ENCODE assay signal across 8 cellular contexts in genomic region chr4:2787230-2788100, GRCh38. TPM values are rescaled to one million over a fixed set of nuclear protein-coding genes. Genes with fewer than 3 reads are reported as not detected.
DNase-seq lines count a peak whose midpoint lies in the region; ATAC-seq and TF ChIP-seq lines count a peak whose summit lies in the region.

No MANE protein-coding gene starts in this region.

- peaks cover 8% of the 10 kb centered on the region for H3K27me3 ChIP-seq in DOHH2 (ENCODE audit: control insufficient read depth, low read length)
- no peaks in the 10 kb centered on the region for H3K27me3 ChIP-seq in upper lobe of right lung

- peaks cover 12% of the 10 kb centered on the region for H3K9me3 Mint-ChIP-seq in activated T-helper 2 cell treated with anti-CD3 and anti-CD28 coated beads, Interferon-gamma antibody, Interleukin-2, Interleukin-4, amounts not matched to agents 10 μg/mL and 5 μg/mL and 100 μg/mL, durations not matched to agents 14 hours and 24 hours and 36 hours

- ATAC-seq in GM21381 (IDR thresholded peaks at IDR 0.05; ENCODE audit: unreplicated experiment), result peak; percentile 60
- peak; percentile 50 for ATAC-seq in HG03571 (IDR thresholded peaks at IDR 0.05; ENCODE audit: unreplicated experiment)
- peak; percentile 61 for ATAC-seq in upper lobe of right lung

- H3K4me1 Mint-ChIP-seq in activated T-helper 2 cell treated with anti-CD3 and anti-CD28 coated beads, Interferon-gamma antibody, Interleukin-2, Interleukin-4, amounts not matched to agents 10 μg/mL and 5 μg/mL and 100 μg/mL, durations not matched to agents 14 hours and 24 hours and 36 hours (ENCODE audit: low read depth), result peaks cover 25% of the 10 kb centered on the region

- H3K27me3 Mint-ChIP-seq in activated T-helper 2 cell treated with anti-CD3 and anti-CD28 coated beads, Interferon-gamma antibody, Interleukin-2, Interleukin-4, amounts not matched to agents 10 μg/mL and 5 μg/mL and 100 μg/mL, durations not matched to agents 14 hours and 24 hours and 36 hours (ENCODE audit: low read depth), result peaks cover 2% of the 10 kb centered on the region

- H3K4me3 Mint-ChIP-seq in activated T-helper 2 cell treated with anti-CD3 and anti-CD28 coated beads, Interferon-gamma antibody, Interleukin-2, Interleukin-4, amounts not matched to agents 10 μg/mL and 5 μg/mL and 100 μg/mL, durations not matched to agents 14 hours and 24 hours and 36 hours (ENCODE audit: low read depth), result no peak overlapping the region

- no peak for DNase-seq in activated T-helper 2 cell treated with anti-CD3 and anti-CD28 coated beads, Interferon-gamma antibody, Interleukin-2, Interleukin-4, amounts not matched to agents 10 μg/mL and 5 μg/mL and 100 μg/mL, durations not matched to agents 14 hours and 24 hours and 36 hours (ENCODE audit: low spot score)
- DNase-seq in medulla oblongata (ENCODE audit: extremely low spot score), result peak; percentile 69
- DNase-seq in upper lobe of right lung, result peak; percentile 75
- DNase-seq in NCI-H69 (lab: John Stamatoyannopoulos, UW), result no peak
- no peak for DNase-seq in NCI-H446 (lab: John Stamatoyannopoulos, UW)

- H3K27ac ChIP-seq in DOHH2 (ENCODE audit: low read depth, low read length) (peak overlapping the region; percentile 59), upper lobe of right lung (peak overlapping the region; percentile 28)

- H3K79me2 ChIP-seq in DOHH2 (ENCODE audit: control insufficient read depth, low read length), result no peaks in the 10 kb centered on the region

- H4K20me1 ChIP-seq in DOHH2 (ENCODE audit: control insufficient read depth, insufficient read depth, low read depth, low read length), result no peaks in the 10 kb centered on the region

- TF ChIP-seq CTCF in DOHH2 (IDR thresholded peaks at IDR 0.05; ENCODE audit: low read depth, low read length, poor library complexity, severe bottlenecking) (peak; percentile 47), upper lobe of right lung (IDR thresholded peaks at IDR 0.05) (no peak)

- no peaks in the 10 kb centered on the region for H3K9me3 ChIP-seq in DOHH2 (ENCODE audit: control insufficient read depth, insufficient read depth, low read length)
- no peaks in the 10 kb centered on the region for H3K9me3 ChIP-seq in upper lobe of right lung

- peak overlapping the region; percentile 82 for H3K27ac Mint-ChIP-seq in activated T-helper 2 cell treated with anti-CD3 and anti-CD28 coated beads, Interferon-gamma antibody, Interleukin-2, Interleukin-4, amounts not matched to agents 10 μg/mL and 5 μg/mL and 100 μg/mL, durations not matched to agents 14 hours and 24 hours and 36 hours

- no peaks in the 10 kb centered on the region for H3K9me2 ChIP-seq in DOHH2 (replicated peaks; ENCODE audit: control insufficient read depth, low read length)

- peaks cover 42% of the 10 kb centered on the region for H3K4me1 ChIP-seq in DOHH2 (ENCODE audit: control insufficient read depth, low read length)
- peaks cover 28% of the 10 kb centered on the region for H3K4me1 ChIP-seq in upper lobe of right lung

- peak overlapping the region; percentile 67 for H3K4me2 ChIP-seq in DOHH2 (ENCODE audit: low read length)

- H3K4me3 ChIP-seq in DOHH2 (ENCODE audit: low read length) (peak overlapping the region; percentile 44), upper lobe of right lung (no peak overlapping the region)

- no peaks in the 10 kb centered on the region for H3K36me3 Mint-ChIP-seq in activated T-helper 2 cell treated with anti-CD3 and anti-CD28 coated beads, Interferon-gamma antibody, Interleukin-2, Interleukin-4, amounts not matched to agents 10 μg/mL and 5 μg/mL and 100 μg/mL, durations not matched to agents 14 hours and 24 hours and 36 hours (ENCODE audit: low read depth)

- intact Hi-C loops in activated T-helper 2 cell treated with anti-CD3 and anti-CD28 coated beads, Interferon-gamma antibody, Interleukin-2, Interleukin-4, amounts not matched to agents 10 μg/mL and 5 μg/mL and 100 μg/mL, durations not matched to agents 14 hours and 24 hours and 36 hours (cut with micrococcal nuclease), result no loop called here
- intact Hi-C loops in upper lobe of right lung (cut with DNase I), result no loop called here

- H3F3A ChIP-seq in DOHH2 (ENCODE audit: control insufficient read depth, insufficient read depth), result no peaks in the 10 kb centered on the region; the same call in 1 of the 2 replicates

- H3K36me3 ChIP-seq in DOHH2 (ENCODE audit: control insufficient read depth, low read length) (no peaks in the 10 kb centered on the region), upper lobe of right lung (no peaks in the 10 kb centered on the region)

RNA-seq across cellular contexts. Expression of gene SH3BP2, which starts 5.4 kb away (rescaled TPM):
- 64.3 and 72.7 TPM in 2 replicates for total RNA-seq in activated T-helper 2 cell treated with anti-CD3 and anti-CD28 coated beads, Interferon-gamma antibody, Interleukin-2, Interleukin-4, amounts not matched to agents 10 μg/mL and 5 μg/mL and 100 μg/mL, durations not matched to agents 14 hours and 24 hours and 36 hours
- total RNA-seq in upper lobe of right lung, result 99.0 TPM

RNA-seq across cellular contexts. Expression of gene TNIP2, which starts 31.3 kb away (rescaled TPM):
- 69.2 and 72.1 TPM in 2 replicates for total RNA-seq in activated T-helper 2 cell treated with anti-CD3 and anti-CD28 coated beads, Interferon-gamma antibody, Interleukin-2, Interleukin-4, amounts not matched to agents 10 μg/mL and 5 μg/mL and 100 μg/mL, durations not matched to agents 14 hours and 24 hours and 36 hours
- total RNA-seq in upper lobe of right lung, result 43.4 TPM

RNA-seq across cellular contexts. Expression of gene ADD1, which starts 56.2 kb away (rescaled TPM):
- total RNA-seq in activated T-helper 2 cell treated with anti-CD3 and anti-CD28 coated beads, Interferon-gamma antibody, Interleukin-2, Interleukin-4, amounts not matched to agents 10 μg/mL and 5 μg/mL and 100 μg/mL, durations not matched to agents 14 hours and 24 hours and 36 hours, result 240 and 242 TPM in 2 replicates
- total RNA-seq in upper lobe of right lung, result 286 TPM

Comparison
In these comparisons a context has a peak if more than half of its experiments do, and no peak if none do; other contexts are left out.
1. DNase-seq: peak in medulla oblongata (single experiment) and upper lobe of right lung (single experiment); none in activated T-helper 2 cell treated with anti-CD3 and anti-CD28 coated beads, Interferon-gamma antibody, Interleukin-2, Interleukin-4, amounts not matched to agents 10 μg/mL and 5 μg/mL and 100 μg/mL, durations not matched to agents 14 hours and 24 hours and 36 hours (single experiment), NCI-H69 (single experiment) and NCI-H446 (0 of 2).
2. Peak in every context shown above with its lines, with median percentiles within 50 percentile points of each other: ATAC-seq.